ENCODE assay signal across 1 cellular context in the genomic region with DNA sequence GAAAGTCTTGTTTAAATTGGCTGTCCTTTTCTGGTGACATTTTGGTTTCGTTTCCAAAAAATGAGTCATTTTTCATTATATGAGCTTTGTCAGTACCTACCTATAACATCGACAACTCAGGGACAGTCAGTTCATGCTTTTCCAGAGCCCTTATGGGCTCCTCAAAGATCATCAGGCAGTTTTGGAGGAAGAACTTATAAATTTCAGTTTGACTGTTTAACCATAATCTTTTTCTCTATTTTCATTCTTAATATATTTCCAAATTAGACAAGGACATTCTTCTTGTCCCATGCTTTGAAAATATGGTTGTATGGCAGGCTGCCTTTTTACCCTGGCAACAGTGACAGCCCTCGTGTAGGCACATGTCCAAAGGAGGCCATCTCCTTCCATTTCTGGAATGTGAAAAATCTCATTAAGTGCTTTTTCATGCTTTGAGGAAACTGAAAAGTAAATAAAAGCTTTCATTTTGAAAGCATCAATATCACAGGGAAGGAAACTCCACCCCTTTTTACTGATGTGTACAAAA.
TF ChIP-seq lines count a peak whose summit lies in the region.

No MANE protein-coding gene starts in this region.

TF ChIP-seq in GM23338, 12 proteins besides CTCF, POLR2A, EP300 and RAD21 (continued from another document):
- TF ChIP-seq ZNF462 (CRISPR knock-in tag; IDR thresholded peaks at IDR 0.05) (no peak), REST (IDR thresholded peaks at IDR 0.05; ENCODE audit: unreplicated experiment) (no peak), NANOG (IDR thresholded peaks at IDR 0.05; ENCODE audit: borderline replicate concordance) (no peak), STAT1 (IDR thresholded peaks at IDR 0.05; ENCODE audit: unreplicated experiment) (no peak), EZH2 (IDR thresholded peaks at IDR 0.05; ENCODE audit: low read depth, unreplicated experiment) (no peak), JUNB (IDR thresholded peaks at IDR 0.05; ENCODE audit: unreplicated experiment) (no peak), ETS1 (IDR thresholded peaks at IDR 0.05) (no peak), EZH2phosphoT487 (IDR thresholded peaks at IDR 0.05; ENCODE audit: unreplicated experiment) (no peak)
